ENCODE assay signal across 19 cellular contexts in genomic region chr3:99678926-99679325, GRCh38. TPM values are rescaled to one million over a fixed set of nuclear protein-coding genes. Genes with fewer than 3 reads are reported as not detected.
DNase-seq lines count a peak whose midpoint lies in the region; ATAC-seq and TF ChIP-seq lines count a peak whose summit lies in the region.
"Had no signal": no experiment of that assay in that cellular context is flagged by ENCODE, and none has a peak within 500 bp of the region (broad histone marks: within the 10 kb centered on the region; RNA-seq: fewer than 3 reads in every experiment).

No MANE protein-coding gene starts in this region.

- DNase-seq in AG10803 (ENCODE audit: low read depth) (peak; percentile 44), brain microvascular endothelial cell (no peak), right atrium auricular region (ENCODE audit: low spot score) (no peak), pons (ENCODE audit: low spot score) (peak; percentile 11), midbrain (lab: John Stamatoyannopoulos, UW) (no peak), endodermal cell (no peak), C1 segment of cervical spinal cord (lab: John Stamatoyannopoulos, UW) (no peak)
- DNase-seq: COR-L47, DMS153, H9, MG63, NCI-H1092, NCI-H2107, NCI-H226, NCI-H524 treated with DMSO at 0.1 percent for 48 hours had no signal

- H3K4me3 ChIP-seq in AG10803 (ENCODE audit: low read length) (no peak overlapping the region), brain microvascular endothelial cell (ENCODE audit: low read depth, low read length) (no peak overlapping the region), right atrium auricular region (no peak overlapping the region), endodermal cell (ENCODE audit: low read length) (no peak overlapping the region)
- H3K4me3 ChIP-seq: A549, MG63 had no signal

- no peaks in the 10 kb centered on the region for H3K9me3 Mint-ChIP-seq in endodermal cell
- H3K9me3 Mint-ChIP-seq: H9 had no signal

- H3K27ac Mint-ChIP-seq in endodermal cell, result no peak overlapping the region
- H3K27ac Mint-ChIP-seq: CD14-positive monocyte, H9 had no signal

- no peak for TF ChIP-seq CTCF in AG10803 (conservative IDR thresholded peaks at IDR 0.05; ENCODE audit: low read length)
- TF ChIP-seq CTCF in brain microvascular endothelial cell (IDR thresholded peaks at IDR 0.05; ENCODE audit: low read depth, low read length, missing control alignments), result no peak
- TF ChIP-seq CTCF in right atrium auricular region (IDR thresholded peaks at IDR 0.05), result no peak
- no peak for TF ChIP-seq CTCF in endodermal cell (conservative IDR thresholded peaks at IDR 0.05)

- H3K4me1 ChIP-seq in right atrium auricular region, result peaks cover 0 to 15% of the 10 kb centered on the region in 2 donors
- no peaks in the 10 kb centered on the region for H3K4me1 ChIP-seq in endodermal cell (ENCODE audit: control insufficient read depth, insufficient read depth, low read length)
- H3K4me1 ChIP-seq: A549 had no signal

- no peaks in the 10 kb centered on the region for H3K4me1 Mint-ChIP-seq in endodermal cell
- H3K4me1 Mint-ChIP-seq: CD14-positive monocyte, H9 had no signal

- H3K4me3 Mint-ChIP-seq in endodermal cell, result no peak overlapping the region
- H3K4me3 Mint-ChIP-seq: CD14-positive monocyte, H9 had no signal

- H3K27me3 Mint-ChIP-seq in endodermal cell (ENCODE audit: insufficient read depth), result no peaks in the 10 kb centered on the region

- H3K27me3 ChIP-seq in brain microvascular endothelial cell (replicated peaks) (no peaks in the 10 kb centered on the region), right atrium auricular region (no peaks in the 10 kb centered on the region), endodermal cell (ENCODE audit: control insufficient read depth, insufficient read depth, low read length, poor library complexity, severe bottlenecking) (no peaks in the 10 kb centered on the region)
- H3K27me3 ChIP-seq: MG63 had no signal

- H3K9ac ChIP-seq in endodermal cell (ENCODE audit: extremely low read depth, low read length, poor library complexity, severe bottlenecking), result no peak overlapping the region

- whole genome bisulfite sequencing in endodermal cell (ENCODE audit: insufficient coverage in 1 of 2, insufficient read length in 1 of 2), 2 experiments, result 86 to 87% methylated on average over 1 to 2 of the region's 3 CpGs

- peak overlapping the region; percentile 85 for H3K27ac ChIP-seq in brain microvascular endothelial cell
- peak overlapping the region; percentile 6 to 72 for H3K27ac ChIP-seq in right atrium auricular region
- no peak overlapping the region for H3K27ac ChIP-seq in endodermal cell (ENCODE audit: low read depth, low read length)
- H3K27ac ChIP-seq: A549 had no signal

- H3K36me3 ChIP-seq in brain microvascular endothelial cell (replicated peaks) (peaks cover 44% of the 10 kb centered on the region), right atrium auricular region (no peaks in the 10 kb centered on the region), endodermal cell (ENCODE audit: control insufficient read depth, insufficient read depth, low read length) (no peaks in the 10 kb centered on the region)

- H3K9me3 ChIP-seq in right atrium auricular region, result no peaks in the 10 kb centered on the region
- no peaks in the 10 kb centered on the region for H3K9me3 ChIP-seq in endodermal cell (ENCODE audit: control insufficient read depth, low read length)
- H3K9me3 ChIP-seq: A549, MG63 had no signal

- in situ Hi-C loops in brain microvascular endothelial cell (cut with HindIII; ENCODE audit: low pct_ligation_motif_present, low sequenced_read_pairs), result no loop called here

- H3K36me3 Mint-ChIP-seq in endodermal cell (ENCODE audit: low read depth), result no peaks in the 10 kb centered on the region
- H3K36me3 Mint-ChIP-seq: CD14-positive monocyte had no signal

- ATAC-seq in GM21529 (IDR thresholded peaks at IDR 0.05; ENCODE audit: unreplicated experiment), result no peak
- ATAC-seq: A549, Panc1 had no signal

RNA-seq across cellular contexts. Expression of gene COL8A1, which starts 40.5 kb away (rescaled TPM):
- 10 to 100 TPM; 43.3 to 53.8 TPM for total RNA-seq in right atrium auricular region
- total RNA-seq in endodermal cell, result 1 to 10 TPM; 3.5 to 3.9 TPM
- polyA plus RNA-seq in endodermal cell (2013, experiment 1 of 2), result 5.5 TPM
- polyA plus RNA-seq in endodermal cell (2013, experiment 2 of 2), result 6.3 TPM
- polyA plus RNA-seq: A549, CD14-positive monocyte had no signal

Comparison
In these comparisons a context has a peak if more than half of its experiments do, and no peak if none do; other contexts are left out.
1. DNase-seq: peak in AG10803 (single experiment) and pons (single experiment); none in brain microvascular endothelial cell (single experiment), right atrium auricular region (single experiment), midbrain (single experiment), endodermal cell (single experiment) and C1 segment of cervical spinal cord (0 of 14).
2. RNA of gene COL8A1, which starts 40.5 kb away (total RNA-seq): 43.3 to 53.8 TPM in right atrium auricular region; 3.5 to 3.9 TPM in endodermal cell; every median in the first group is over 4 times any median in the second.